In the genomic region with DNA sequence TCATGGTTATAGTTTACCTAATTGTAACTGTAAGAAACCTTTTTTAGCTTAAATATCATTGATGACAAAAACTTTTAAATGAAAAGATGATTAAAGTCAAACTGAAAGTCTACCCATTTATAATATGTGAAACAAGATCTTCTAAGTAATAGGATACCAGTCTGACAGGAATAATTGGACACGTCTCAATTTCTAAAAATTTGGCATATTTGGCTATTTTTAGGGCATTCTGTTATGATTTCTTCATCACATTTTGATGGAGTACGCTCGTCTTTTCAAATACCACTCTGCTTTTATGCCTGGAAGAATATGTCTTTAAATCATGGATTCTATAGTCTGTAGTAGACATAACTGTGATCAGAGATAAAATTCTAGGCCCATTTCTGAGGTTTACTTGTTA, we compare ENCODE assay signal across 9 cellular contexts. TPM values are rescaled to one million over a fixed set of nuclear protein-coding genes. Genes with fewer than 3 reads are reported as not detected.
DNase-seq lines count a peak whose midpoint lies in the region; ATAC-seq and TF ChIP-seq lines count a peak whose summit lies in the region.
"Had no signal": no experiment of that assay in that cellular context is flagged by ENCODE, and none has a peak within 500 bp of the region (broad histone marks: within the 10 kb centered on the region; RNA-seq: fewer than 3 reads in every experiment).

No MANE protein-coding gene starts in this region.

- H3K36me3 ChIP-seq in PC-3 (ENCODE audit: low read depth, low read length) (no peaks in the 10 kb centered on the region), fibroblast of lung (ENCODE audit: control insufficient read depth, insufficient read depth, low read length) (no peaks in the 10 kb centered on the region), skeletal muscle tissue (ENCODE audit: control insufficient read depth in 3 of 3, insufficient read depth in 3 of 3, low read length in 3 of 3) (no peaks in the 10 kb centered on the region)

- H3K27ac ChIP-seq in PC-3 (ENCODE audit: low read length) = no peak overlapping the region
- H3K27ac ChIP-seq in fibroblast of lung (ENCODE audit: insufficient read depth, low read length) = no peak overlapping the region
- H3K27ac ChIP-seq in skeletal muscle tissue (ENCODE audit: low read depth, low read length) = no peak overlapping the region

- H3K9me3 ChIP-seq in PC-3 (ENCODE audit: low read length) (no peaks in the 10 kb centered on the region), fibroblast of lung (ENCODE audit: control insufficient read depth, insufficient read depth, low read depth, low read length) (no peaks in the 10 kb centered on the region), skeletal muscle tissue (ENCODE audit: control insufficient read depth in 3 of 3, low read length in 3 of 3) (no peaks in the 10 kb centered on the region)

- H3K4me1 ChIP-seq in PC-3 (ENCODE audit: insufficient read depth, low read length) = peaks cover 18% of the 10 kb centered on the region
- peaks cover 3% of the 10 kb centered on the region for H3K4me1 ChIP-seq in fibroblast of lung (ENCODE audit: control insufficient read depth, extremely low read depth, insufficient read depth, low read length)
- peaks cover 0 to 17% (median 11%) of the 10 kb centered on the region in 3 donors for H3K4me1 ChIP-seq in skeletal muscle tissue (ENCODE audit: control insufficient read depth in 3 of 3, insufficient read depth in 3 of 3, low read length in 3 of 3)

- intact Hi-C loops in PC-3 (cut with micrococcal nuclease) = loop anchor here (2.0 to 5.0 kb wide), 2 partner anchors 60 to 130 kb away; no protein-coding TSS in a partner anchor

- H3K9me2 ChIP-seq in PC-3 (replicated peaks; ENCODE audit: low read length) = no peaks in the 10 kb centered on the region

- CTCF ChIA-PET in PC-3 (lab: Charles Lee) = no interaction called here

- 0 out of 2 replicates have a peak, but pooled peaks cover 6% of the 10 kb centered on the region for H4K20me1 ChIP-seq in PC-3 (ENCODE audit: low read length)
- no peaks in the 10 kb centered on the region for H4K20me1 ChIP-seq in fibroblast of lung (ENCODE audit: control insufficient read depth, extremely low read depth, insufficient read depth, low read length)

- H3K4me2 ChIP-seq in PC-3 (ENCODE audit: low read length) (peak overlapping the region; percentile 86), fibroblast of lung (ENCODE audit: extremely low read depth, insufficient read depth, low read length) (peak overlapping the region; percentile 79)

- ATAC-seq in PC-3 (no peak), HG02981 (IDR thresholded peaks at IDR 0.05; ENCODE audit: unreplicated experiment) (no peak), GM18907 (IDR thresholded peaks at IDR 0.05; ENCODE audit: unreplicated experiment) (no peak)

- H3K9ac ChIP-seq in PC-3 (ENCODE audit: low read length) (peak overlapping the region; percentile 82; the same call in 1 of the 2 replicates), fibroblast of lung (ENCODE audit: insufficient read depth, low read length) (no peak overlapping the region), skeletal muscle tissue (ENCODE audit: low read depth in 1 of 3, low read length in 3 of 3) (peak overlapping the region in 2 of 3 donors; percentile 1 to 79)

- BruUV-seq in PC-3 (replicated peaks; lab: Mats Ljungman, UMichigan) = no TSS peak

- POLR2A ChIA-PET in PC-3 (lab: Charles Lee; ENCODE audit: unreplicated experiment) = no interaction called here

- H3K79me2 ChIP-seq in PC-3 (ENCODE audit: low read length) (peaks cover 80% of the 10 kb centered on the region), fibroblast of lung (ENCODE audit: control insufficient read depth, insufficient read depth, low read length) (peaks cover 37% of the 10 kb centered on the region)

- H3K4me3 ChIP-seq in PC-3 (ENCODE audit: low read length) (peak overlapping the region; percentile 89), fibroblast of lung (replicated peaks in 1 of 4; ENCODE audit: control extremely low read depth in 1 of 4, insufficient read depth in 1 of 4, low read depth in 3 of 4, low read length in 4 of 4) (peak overlapping the region; percentile 26 to 89 (median 64)), skeletal muscle tissue (ENCODE audit: low read length in 3 of 3) (peak overlapping the region in 1 of 3 donors; percentile 1)

- H2AFZ ChIP-seq in PC-3 (ENCODE audit: low read length) = no peak overlapping the region
- H2AFZ ChIP-seq in fibroblast of lung (ENCODE audit: low read length) = no peak overlapping the region

- H3K27me3 ChIP-seq in PC-3 (ENCODE audit: low read length) (no peaks in the 10 kb centered on the region), fibroblast of lung (ENCODE audit: control insufficient read depth, insufficient read depth, low read length) (no peaks in the 10 kb centered on the region), skeletal muscle tissue (ENCODE audit: control insufficient read depth in 3 of 3, insufficient read depth in 3 of 3, low read length in 3 of 3) (no peaks in the 10 kb centered on the region)

- DNase-seq in DMS79 treated with DMSO at 0.1 percent for 48 hours (lab: John Stamatoyannopoulos, UW) (peak; percentile 15), DMS79 (lab: John Stamatoyannopoulos, UW) (no peak), PC-3 (no peak), fibroblast of lung (ENCODE audit: low read depth in 2 of 2) (peak; percentile 4 to 21), NCI-H1105 treated with DMSO at 0.1 percent for 48 hours (lab: John Stamatoyannopoulos, UW) (no peak)
- DNase-seq: NK-92 treated with Interleukin-12 subunit alpha and Interleukin-12 subunit beta, amount 100 ng/mL, for 24 hours had no signal

- TF ChIP-seq CTCF in PC-3 (conservative IDR thresholded peaks at IDR 0.05; ENCODE audit: low read depth, low read length) (no peak), fibroblast of lung (conservative IDR thresholded peaks at IDR 0.05 in 1 of 2, IDR thresholded peaks at IDR 0.05 in 1 of 2; ENCODE audit: low read depth in 1 of 2, low read length in 2 of 2) (no peak)

- no peaks in the 10 kb centered on the region for H3F3A ChIP-seq in PC-3 (ENCODE audit: low read length, unreplicated experiment)

RNA-seq across cellular contexts. Expression of gene R3HDM1, which starts 1.3 kb away (rescaled TPM):
- total RNA-seq in PC-3 (2014; rRNA removed) (12.8 and 24.4 TPM in 2 replicates), fibroblast of lung (5.4 and 12.4 TPM in 2 replicates), skeletal muscle tissue (9.9 TPM)
- 33.1 and 45.0 TPM in 2 replicates for polyA plus RNA-seq in fibroblast of lung
- 23.3 and 24.5 TPM in 2 replicates for polyA plus RNA-seq in fibroblast of lung (2012)
- polyA minus RNA-seq in fibroblast of lung (ENCODE audit: low replicate concordance) = 35.7 and 38.3 TPM in 2 replicates

RNA-seq across cellular contexts. Expression of gene ZRANB3, which starts 1.6 kb away (rescaled TPM):
- total RNA-seq in PC-3 (2014; rRNA removed) = 7.1 and 8.6 TPM in 2 replicates
- total RNA-seq in fibroblast of lung = 6.4 and 7.4 TPM in 2 replicates
- polyA plus RNA-seq in fibroblast of lung = 4.8 TPM in 2 replicates
- 3.1 and 3.6 TPM in 2 replicates for polyA plus RNA-seq in fibroblast of lung (2012)
- polyA minus RNA-seq in fibroblast of lung (ENCODE audit: low replicate concordance) = 0.33 TPM in 1 of 2 replicates, not detected in the other
- total RNA-seq in skeletal muscle tissue = 12.5 TPM

Comparison
In these comparisons a context has a peak if more than half of its experiments do, and no peak if none do; other contexts are left out.
1. DNase-seq: peak in DMS79 treated with DMSO at 0.1 percent for 48 hours (single experiment) and fibroblast of lung (2 of 2); none in DMS79 (single experiment), PC-3 (single experiment) and NCI-H1105 treated with DMSO at 0.1 percent for 48 hours (single experiment).